ENCODE assay signal across 9 cellular contexts in the genomic region with DNA sequence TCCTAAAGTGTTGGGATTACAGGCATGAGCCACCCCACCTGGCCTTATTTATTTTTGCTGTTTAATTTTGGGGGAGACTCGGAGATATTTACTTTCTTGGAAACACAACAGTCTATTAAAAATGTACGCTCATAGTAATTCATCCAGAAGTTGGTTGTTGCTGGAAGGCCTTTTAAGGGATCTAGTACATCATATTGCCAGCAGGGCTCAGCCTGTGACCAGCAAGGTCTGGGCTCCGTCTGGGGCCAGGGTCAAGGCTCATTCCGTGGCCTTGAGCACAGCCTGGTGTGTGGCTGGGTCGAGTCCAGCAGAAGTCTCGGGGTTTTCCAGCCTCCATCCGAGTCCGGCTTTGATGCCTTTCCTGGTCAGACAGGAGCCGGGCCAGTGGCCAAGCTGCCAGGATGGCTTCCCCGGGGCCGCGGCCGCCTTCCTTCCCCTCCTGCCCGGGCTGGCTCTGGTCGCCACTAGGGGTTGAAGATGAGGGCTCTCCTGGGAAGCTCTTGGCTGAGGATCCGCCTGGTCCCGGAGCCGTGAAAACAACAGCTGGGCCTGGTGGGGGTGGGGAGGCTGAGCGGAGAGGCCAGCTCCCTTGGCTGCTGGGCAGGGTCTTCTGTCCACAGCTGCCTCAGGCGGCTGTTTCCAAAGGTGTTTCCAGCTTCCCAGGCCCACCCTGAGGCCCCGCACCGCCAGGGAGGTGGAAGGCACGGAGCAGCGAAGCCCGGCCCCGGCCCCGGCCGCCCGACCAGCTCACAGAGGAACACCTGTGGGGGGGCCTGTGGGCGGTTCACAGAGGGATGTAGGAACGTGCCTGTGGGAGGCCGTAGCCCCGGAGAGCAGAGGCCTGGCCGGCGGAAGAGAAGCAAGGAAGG. TPM values are rescaled to one million over a fixed set of nuclear protein-coding genes. Genes with fewer than 3 reads are reported as not detected.
A peak's percentile ranks its signal among the peaks of the same experiment; 100 is the strongest.
DNase-seq lines count a peak whose midpoint lies in the region; ATAC-seq lines count a peak whose summit lies in the region.
"Had no signal": no experiment of that assay in that cellular context is flagged by ENCODE, and none has a peak within 500 bp of the region (broad histone marks: within the 10 kb centered on the region; RNA-seq: fewer than 3 reads in every experiment).

No MANE protein-coding gene starts in this region.

- ATAC-seq in esophagus mucosa = peak; percentile 0
- ATAC-seq in effector memory CD8-positive, alpha-beta T cell (replicated peaks) = no peak

- no peaks in the 10 kb centered on the region for H3K36me3 Mint-ChIP-seq in effector memory CD8-positive, alpha-beta T cell (ENCODE audit: insufficient read depth)

- no peak overlapping the region for H3K27ac Mint-ChIP-seq in effector memory CD8-positive, alpha-beta T cell

- no peak overlapping the region for H3K4me3 Mint-ChIP-seq in effector memory CD8-positive, alpha-beta T cell

- H3K27ac ChIP-seq in muscle layer of colon (ENCODE audit: low read depth, low read length) = peak overlapping the region; percentile 94

- DNase-seq in AG08395 (ENCODE audit: low spot score) = peak; percentile 72
- peak; percentile 85 for DNase-seq in NCI-H2171 treated with DMSO at 0.1 percent for 48 hours (lab: John Stamatoyannopoulos, UW)
- DNase-seq in NCI-H1436 treated with DMSO at 0.1 percent for 48 hours (lab: John Stamatoyannopoulos, UW) = no peak
- no peak for DNase-seq in effector memory CD8-positive, alpha-beta T cell
- DNase-seq in NCI-H2081 treated with DMSO at 0.1 percent for 48 hours (lab: John Stamatoyannopoulos, UW) = no peak
- DNase-seq in amniotic stem cell (lab: John Stamatoyannopoulos, UW) = no peak

- no peaks in the 10 kb centered on the region for H3K36me3 ChIP-seq in muscle layer of colon (ENCODE audit: insufficient read depth, low read length)

- peaks cover 0 to 7% of the 10 kb centered on the region in 2 donors for H3K4me1 Mint-ChIP-seq in effector memory CD8-positive, alpha-beta T cell (ENCODE audit: low read depth in 2 of 2)

- H3K9ac ChIP-seq in muscle layer of colon (ENCODE audit: low read length) = no peak overlapping the region

- no peaks in the 10 kb centered on the region for H3K27me3 ChIP-seq in muscle layer of colon (ENCODE audit: control insufficient read depth in 1 of 2, insufficient read depth in 2 of 2, low read length in 2 of 2)

- H3K4me1 ChIP-seq in muscle layer of colon (ENCODE audit: insufficient read depth, low read length) = peaks cover 55% of the 10 kb centered on the region

- no peaks in the 10 kb centered on the region for H3K9me3 Mint-ChIP-seq in effector memory CD8-positive, alpha-beta T cell

- H3K27me3 Mint-ChIP-seq in effector memory CD8-positive, alpha-beta T cell = peaks cover 21 to 79% of the 10 kb centered on the region in 2 donors

- H3K9me3 ChIP-seq in muscle layer of colon (ENCODE audit: low read length) = no peaks in the 10 kb centered on the region

- no peak overlapping the region for H3K4me3 ChIP-seq in muscle layer of colon (ENCODE audit: low read depth in 1 of 2, low read length in 2 of 2)

RNA-seq across cellular contexts. Expression of a gene that starts 5.1 kb away (rescaled TPM):
- 29.4 TPM for total RNA-seq in esophagus mucosa

RNA-seq across cellular contexts. Expression of a gene that starts 9.3 kb away (rescaled TPM):
- 11.9 TPM for total RNA-seq in esophagus mucosa
- total RNA-seq: T-helper 2 cell treated with Interferon-gamma antibody and Interleukin-4, amounts not matched to agents 100 ng/mL and 5 ng/mL, for 36 hours had no signal

RNA-seq across cellular contexts. Expression of a gene that starts 19.1 kb away (rescaled TPM):
- 2.1 TPM for total RNA-seq in esophagus mucosa

RNA-seq across cellular contexts. Expression of a gene that starts 23.3 kb away (rescaled TPM):
- 89.2 TPM for total RNA-seq in esophagus mucosa

RNA-seq across cellular contexts. Expression of a gene that starts 31.2 kb away (rescaled TPM):
- 58.3 TPM for total RNA-seq in esophagus mucosa

Comparison
In these comparisons a context has a peak if more than half of its experiments do, and no peak if none do; other contexts are left out.
1. DNase-seq: peak in AG08395 (single experiment) and NCI-H2171 treated with DMSO at 0.1 percent for 48 hours (single experiment); none in NCI-H1436 treated with DMSO at 0.1 percent for 48 hours (single experiment), effector memory CD8-positive, alpha-beta T cell (0 of 3), NCI-H2081 treated with DMSO at 0.1 percent for 48 hours (single experiment) and amniotic stem cell (single experiment).